In the genomic region with DNA sequence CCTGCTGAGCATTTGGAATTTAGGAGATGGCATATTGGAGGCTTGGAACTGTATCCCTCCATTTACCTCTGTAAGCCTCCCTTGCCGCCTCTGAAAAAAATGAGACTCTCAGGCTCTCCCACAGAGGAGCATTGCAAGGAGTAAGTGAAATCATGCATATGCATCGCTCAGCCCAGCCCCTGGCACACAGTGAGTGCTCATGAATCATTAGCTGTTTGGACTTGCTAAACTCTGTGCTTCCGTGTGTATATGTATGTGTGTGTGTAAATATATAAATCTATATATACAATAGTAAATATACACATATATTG, we compare ENCODE assay signal across 17 cellular contexts. TPM values are rescaled to one million over a fixed set of nuclear protein-coding genes. Genes with fewer than 3 reads are reported as not detected.
"Had no signal": no experiment of that assay in that cellular context is flagged by ENCODE, and none has a peak within 500 bp of the region (broad histone marks: within the 10 kb centered on the region; RNA-seq: fewer than 3 reads in every experiment).

No MANE protein-coding gene starts in this region.

- H3K4me3 Mint-ChIP-seq: activated B cell treated with CpG ODN at 0.5 μM for 24 hours; activated CD4-positive, alpha-beta memory T cell treated with anti-CD3 and anti-CD28 coated beads, Interleukin-2, amount 10 ng/mL, durations not matched to agents 7 days and 5 days; activated CD8-positive, alpha-beta memory T cell treated with anti-CD3 and anti-CD28 coated beads, Interleukin-2, amount 10 ng/mL, durations not matched to agents 7 days and 5 days; activated naive CD8-positive, alpha-beta T cell treated with anti-CD3 and anti-CD28 coated beads for 36 hours; naive thymus-derived CD8-positive, alpha-beta T cell; stimulated activated memory B cell treated with anti-CD40 and anti-IgM and Interleukin-4, amounts not matched to agents 10 μg/mL and 1 μg/mL and 100 μg/mL, for 72 hours; T-cell had no signal

- DNase-seq: activated B cell treated with CpG ODN at 0.5 μM for 24 hours; activated CD4-positive, alpha-beta memory T cell treated with anti-CD3 and anti-CD28 coated beads, Interleukin-2, amount 10 ng/mL, durations not matched to agents 7 days and 5 days; activated CD4-positive, alpha-beta T cell treated with anti-CD3 and anti-CD28 coated beads for 4 hours; activated CD8-positive, alpha-beta memory T cell treated with anti-CD3 and anti-CD28 coated beads, Interleukin-2, amount 10 ng/mL, durations not matched to agents 7 days and 5 days; activated naive CD8-positive, alpha-beta T cell treated with anti-CD3 and anti-CD28 coated beads for 36 hours; amniotic stem cell; effector memory CD4-positive, alpha-beta T cell; hypothalamus; kidney glomerular epithelial cell; mesenchymal stem cell; naive thymus-derived CD8-positive, alpha-beta T cell; stimulated activated CD4-positive, alpha-beta T cell treated with anti-CD3 and anti-CD28 coated beads, Interleukin-4, amount 100 ng/mL, for 24 hours; T-cell; T-helper 9 cell had no signal

- H3K27ac Mint-ChIP-seq: activated B cell treated with CpG ODN at 0.5 μM for 24 hours; activated CD4-positive, alpha-beta memory T cell treated with anti-CD3 and anti-CD28 coated beads, Interleukin-2, amount 10 ng/mL, durations not matched to agents 7 days and 5 days; activated CD8-positive, alpha-beta memory T cell treated with anti-CD3 and anti-CD28 coated beads, Interleukin-2, amount 10 ng/mL, durations not matched to agents 7 days and 5 days; activated naive CD8-positive, alpha-beta T cell treated with anti-CD3 and anti-CD28 coated beads for 36 hours; naive thymus-derived CD8-positive, alpha-beta T cell; stimulated activated memory B cell treated with anti-CD40 and anti-IgM and Interleukin-4, amounts not matched to agents 10 μg/mL and 1 μg/mL and 100 μg/mL, for 72 hours; T-cell had no signal

- H3K4me3 ChIP-seq: thoracic aorta had no signal

- ATAC-seq: activated CD8-positive, alpha-beta memory T cell treated with anti-CD3 and anti-CD28 coated beads, Interleukin-2, amount 10 ng/mL, durations not matched to agents 7 days and 5 days; naive thymus-derived CD8-positive, alpha-beta T cell; sciatic nerve; stimulated activated memory B cell treated with anti-CD40 and anti-IgM and Interleukin-4, amounts not matched to agents 10 μg/mL and 1 μg/mL and 100 μg/mL, for 72 hours; T-cell had no signal

- H3K36me3 Mint-ChIP-seq: activated CD8-positive, alpha-beta memory T cell treated with anti-CD3 and anti-CD28 coated beads, Interleukin-2, amount 10 ng/mL, durations not matched to agents 7 days and 5 days; activated naive CD8-positive, alpha-beta T cell treated with anti-CD3 and anti-CD28 coated beads for 36 hours; stimulated activated memory B cell treated with anti-CD40 and anti-IgM and Interleukin-4, amounts not matched to agents 10 μg/mL and 1 μg/mL and 100 μg/mL, for 72 hours; T-cell had no signal

- H3K4me1 Mint-ChIP-seq: activated B cell treated with CpG ODN at 0.5 μM for 24 hours; activated CD4-positive, alpha-beta memory T cell treated with anti-CD3 and anti-CD28 coated beads, Interleukin-2, amount 10 ng/mL, durations not matched to agents 7 days and 5 days; activated CD8-positive, alpha-beta memory T cell treated with anti-CD3 and anti-CD28 coated beads, Interleukin-2, amount 10 ng/mL, durations not matched to agents 7 days and 5 days; activated naive CD8-positive, alpha-beta T cell treated with anti-CD3 and anti-CD28 coated beads for 36 hours; stimulated activated memory B cell treated with anti-CD40 and anti-IgM and Interleukin-4, amounts not matched to agents 10 μg/mL and 1 μg/mL and 100 μg/mL, for 72 hours; T-cell had no signal

- H3K9me3 Mint-ChIP-seq: activated B cell treated with CpG ODN at 0.5 μM for 24 hours; activated CD4-positive, alpha-beta memory T cell treated with anti-CD3 and anti-CD28 coated beads, Interleukin-2, amount 10 ng/mL, durations not matched to agents 7 days and 5 days; activated naive CD8-positive, alpha-beta T cell treated with anti-CD3 and anti-CD28 coated beads for 36 hours; T-cell had no signal

RNA-seq across cellular contexts. Expression of a gene that starts 17.1 kb away (rescaled TPM):
- total RNA-seq: activated B cell treated with CpG ODN at 0.5 μM for 24 hours; activated CD4-positive, alpha-beta memory T cell treated with anti-CD3 and anti-CD28 coated beads, Interleukin-2, amount 10 ng/mL, durations not matched to agents 7 days and 5 days; activated CD8-positive, alpha-beta memory T cell treated with anti-CD3 and anti-CD28 coated beads, Interleukin-2, amount 10 ng/mL, durations not matched to agents 7 days and 5 days; activated naive CD8-positive, alpha-beta T cell treated with anti-CD3 and anti-CD28 coated beads for 36 hours; naive thymus-derived CD8-positive, alpha-beta T cell had no signal
